ENCODE assay signal across 20 cellular contexts in the genomic region with DNA sequence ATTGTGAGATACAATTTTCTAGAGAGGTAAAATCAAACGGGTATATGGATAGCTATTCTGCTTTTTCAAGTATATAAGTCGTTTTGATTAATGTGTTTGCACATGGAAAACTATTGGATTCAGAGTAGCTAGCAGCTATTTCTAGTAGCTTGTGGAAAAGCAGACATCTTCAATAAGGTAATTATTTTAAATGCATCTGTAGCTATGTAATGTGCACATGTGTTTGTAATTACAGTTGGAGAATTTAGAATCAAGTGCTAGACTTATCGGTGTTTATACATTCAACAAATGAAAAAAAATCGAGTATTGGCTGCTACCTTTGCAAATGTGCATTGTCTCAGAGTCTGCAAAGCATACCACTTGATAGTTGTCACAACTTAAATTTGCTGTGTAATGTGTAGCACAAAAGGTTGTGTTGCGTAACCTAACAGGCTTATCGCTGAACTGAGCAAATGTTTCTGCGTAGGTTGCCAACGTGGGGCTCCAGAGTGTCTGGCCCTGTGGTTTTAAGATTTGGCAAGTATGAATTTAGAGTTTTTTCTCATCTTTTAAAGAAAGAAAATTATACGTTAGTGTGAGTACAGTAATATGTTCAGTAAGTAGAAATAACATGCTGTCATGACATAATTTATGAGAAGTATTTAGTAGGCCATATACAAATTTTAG. TPM values are rescaled to one million over a fixed set of nuclear protein-coding genes. Genes with fewer than 3 reads are reported as not detected.
DNase-seq lines count a peak whose midpoint lies in the region; ATAC-seq and TF ChIP-seq lines count a peak whose summit lies in the region.
"Had no signal": no experiment of that assay in that cellular context is flagged by ENCODE, and none has a peak within 500 bp of the region (broad histone marks: within the 10 kb centered on the region; RNA-seq: fewer than 3 reads in every experiment).

No MANE protein-coding gene starts in this region.

- intact Hi-C loops in aorta (cut with DNase I), result no loop called here

- DNase-seq in NCI-H748 (lab: John Stamatoyannopoulos, UW; ENCODE audit: unreplicated experiment) (peak; percentile 7), NCI-H748 treated with DMSO at 0.1 percent for 48 hours (lab: John Stamatoyannopoulos, UW) (no peak), NCI-H69 (lab: John Stamatoyannopoulos, UW) (peak; percentile 89), fibroblast of mammary gland (ENCODE audit: low read depth) (peak; percentile 65), aorta (no peak)
- DNase-seq: activated CD4-positive, alpha-beta T cell treated with anti-CD3 and anti-CD28 coated beads, Interleukin-2, amount 50 U/mL, for 1 hour; activated gamma-delta T cell treated with Interleukin-2 at 50 U/mL for 16 hours; anterior cingulate cortex; CD8-positive, alpha-beta memory T cell; DMS79 treated with DMSO at 0.1 percent for 48 hours; mucosa of descending colon; MV-4-11; testis had no signal

- H3K4me3 ChIP-seq in fibroblast of mammary gland (ENCODE audit: control insufficient read depth, low read depth, low read length), result no peak overlapping the region
- no peak overlapping the region for H3K4me3 ChIP-seq in aorta (ENCODE audit: low read length in 2 of 2)
- H3K4me3 ChIP-seq: gastroesophageal sphincter, GM23338, mucosa of descending colon, neural progenitor cell, testis had no signal

- no peaks in the 10 kb centered on the region for H3K4me1 ChIP-seq in aorta (ENCODE audit: control insufficient read depth in 1 of 2, insufficient read depth in 2 of 2, low read length in 2 of 2)
- H3K4me1 ChIP-seq: gastroesophageal sphincter, testis had no signal

- no peaks in the 10 kb centered on the region for H3K36me3 ChIP-seq in aorta (ENCODE audit: control insufficient read depth in 1 of 2, insufficient read depth in 2 of 2, low read length in 1 of 2)
- H3K36me3 ChIP-seq: gastroesophageal sphincter, neural progenitor cell had no signal

- no peaks in the 10 kb centered on the region for H3K9me3 ChIP-seq in aorta (ENCODE audit: control insufficient read depth, low read length)
- H3K9me3 ChIP-seq: gastroesophageal sphincter, testis had no signal

- H3K27ac ChIP-seq in aorta (ENCODE audit: low read depth in 1 of 2, low read length in 2 of 2), result no peak overlapping the region
- H3K27ac ChIP-seq: gastroesophageal sphincter, neural progenitor cell, RWPE1, testis had no signal

- ATAC-seq in aorta (ENCODE audit: low FRiP score), result peak; percentile 33
- ATAC-seq in GM19324 (IDR thresholded peaks at IDR 0.05; ENCODE audit: low FRiP score, unreplicated experiment), result no peak
- no peak for ATAC-seq in HG02870 (IDR thresholded peaks at IDR 0.05; ENCODE audit: unreplicated experiment)
- ATAC-seq in GM18858 (IDR thresholded peaks at IDR 0.05; ENCODE audit: unreplicated experiment), result no peak
- ATAC-seq: gastroesophageal sphincter, GM23338, mucosa of descending colon had no signal

- WGBS in aorta, 2 donors, result 59 to 61% methylated on average over 9 of the region's 9 CpGs

- H3K27me3 ChIP-seq in aorta (ENCODE audit: control insufficient read depth in 1 of 2, insufficient read depth in 2 of 2, low read length in 1 of 2), result peaks cover 0 to 1% of the 10 kb centered on the region in 2 donors
- H3K27me3 ChIP-seq: gastroesophageal sphincter, neural progenitor cell, testis had no signal

- no peak for TF ChIP-seq CTCF in fibroblast of mammary gland (conservative IDR thresholded peaks at IDR 0.05; ENCODE audit: control insufficient read depth, insufficient read depth, low read depth, low read length)

RNA-seq across cellular contexts. Expression of gene TMTC2, which starts 44.3 kb away (rescaled TPM):
- 10 to 100 TPM in 1 of 2 donors, 1 to 10 TPM in 1; 5.7 to 10.9 TPM for total RNA-seq in aorta
- 1 to 10 TPM in 1 of 2 donors, under 1 TPM in 1; 0.50 to 1.6 TPM for polyA plus RNA-seq in aorta

Comparison
In these comparisons a context has a peak if more than half of its experiments do, and no peak if none do; other contexts are left out.
1. DNase-seq: peak in NCI-H748 (single experiment), NCI-H69 (single experiment) and fibroblast of mammary gland (single experiment); none in NCI-H748 treated with DMSO at 0.1 percent for 48 hours (single experiment) and aorta (0 of 2).